1 cellular context compared by ENCODE assay signal in the genomic region with DNA sequence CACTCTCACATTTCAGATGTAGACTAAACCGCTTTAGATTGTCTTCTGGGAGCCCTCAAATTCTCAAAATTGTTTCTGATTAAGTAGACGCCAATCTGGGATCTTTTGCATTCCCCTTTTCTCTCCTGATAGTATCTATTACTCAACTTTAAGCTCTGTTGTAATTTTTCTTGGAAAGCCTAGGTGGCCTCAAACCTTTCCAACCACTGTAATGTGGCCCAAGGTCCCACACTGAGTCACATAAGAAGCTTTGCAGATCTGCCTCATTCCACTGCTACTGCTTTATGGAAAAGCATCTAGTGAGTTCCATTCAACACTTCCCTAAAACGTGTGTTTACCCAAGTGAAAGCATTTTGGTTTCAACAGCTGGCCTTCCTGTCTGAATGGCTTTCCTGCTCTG.
TF ChIP-seq lines count a peak whose summit lies in the region.

No MANE protein-coding gene starts in this region.

TF ChIP-seq in HEK293T, 16 proteins besides CTCF, POLR2A, EP300 and RAD21:
- TF ChIP-seq FOXM1 (IDR thresholded peaks at IDR 0.05; ENCODE audit: borderline replicate concordance) (no peak), SP1 (IDR thresholded peaks at IDR 0.05) (no peak), HDGF (IDR thresholded peaks at IDR 0.05; ENCODE audit: borderline replicate concordance) (no peak), FOXA1 (IDR thresholded peaks at IDR 0.05) (no peak), NFRKB (IDR thresholded peaks at IDR 0.05) (no peak), ELF4 (IDR thresholded peaks at IDR 0.05) (no peak), L3MBTL2 (conservative IDR thresholded peaks at IDR 0.05) (no peak), ZNF384 (IDR thresholded peaks at IDR 0.05) (no peak), CTBP1 (IDR thresholded peaks at IDR 0.05; ENCODE audit: borderline replicate concordance) (no peak), ARNT (IDR thresholded peaks at IDR 0.05) (no peak), FOXK2 (IDR thresholded peaks at IDR 0.05) (no peak), LEF1 (IDR thresholded peaks at IDR 0.05; ENCODE audit: borderline replicate concordance) (no peak), BHLHE40 (IDR thresholded peaks at IDR 0.05; ENCODE audit: borderline replicate concordance) (no peak), TARDBP (IDR thresholded peaks at IDR 0.05) (no peak)
- TF ChIP-seq, protein P1, sequence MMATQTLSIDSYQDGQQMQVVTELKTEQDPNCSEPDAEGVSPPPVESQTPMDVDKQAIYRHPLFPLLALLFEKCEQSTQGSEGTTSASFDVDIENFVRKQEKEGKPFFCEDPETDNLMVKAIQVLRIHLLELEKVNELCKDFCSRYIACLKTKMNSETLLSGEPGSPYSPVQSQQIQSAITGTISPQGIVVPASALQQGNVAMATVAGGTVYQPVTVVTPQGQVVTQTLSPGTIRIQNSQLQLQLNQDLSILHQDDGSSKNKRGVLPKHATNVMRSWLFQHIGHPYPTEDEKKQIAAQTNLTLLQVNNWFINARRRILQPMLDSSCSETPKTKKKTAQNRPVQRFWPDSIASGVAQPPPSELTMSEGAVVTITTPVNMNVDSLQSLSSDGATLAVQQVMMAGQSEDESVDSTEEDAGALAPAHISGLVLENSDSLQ (IDR thresholded peaks at IDR 0.05), result no peak
